Comparison of ENCODE assay signal across 27 cellular contexts in genomic region chr5:78077369-78078068, GRCh38.
"Had no signal": no experiment of that assay in that cellular context is flagged by ENCODE, and none has a peak within 500 bp of the region (broad histone marks: within the 10 kb centered on the region; RNA-seq: fewer than 3 reads in every experiment).

No MANE protein-coding gene starts in this region.

- H3K4me2 ChIP-seq: hepatocyte had no signal

- H3K9me3 ChIP-seq: body of pancreas, neutrophil, ovary, psoas muscle, right lobe of liver, stomach, suprapubic skin, uterus had no signal

- H3K4me1 Mint-ChIP-seq: activated CD4-positive, alpha-beta T cell treated with anti-CD3 and anti-CD28 coated beads for 36 hours; immature natural killer cell; memory B cell; nephron; stimulated activated memory B cell treated with anti-CD40 and anti-IgM and Interleukin-4, amounts not matched to agents 10 μg/mL and 1 μg/mL and 100 μg/mL, for 72 hours had no signal

- H3K79me2 ChIP-seq: hepatocyte had no signal

- H3K27ac ChIP-seq: body of pancreas, hepatocyte, neutrophil, ovary, psoas muscle, right lobe of liver, skin epidermis, stomach, suprapubic skin, uterus had no signal

- H3K27me3 ChIP-seq: body of pancreas, hepatocyte, neutrophil, ovary, right lobe of liver, stomach, suprapubic skin, uterus had no signal

- H2AFZ ChIP-seq: hepatocyte had no signal

- H3K36me3 ChIP-seq: neutrophil, ovary, right lobe of liver, stomach, suprapubic skin, uterus had no signal

- DNase-seq: activated B cell treated with CpG ODN at 0.5 μM for 24 hours; activated CD4-positive, alpha-beta T cell treated with anti-CD3 and anti-CD28 coated beads for 36 hours; activated CD4-positive, alpha-beta T cell treated with anti-CD3 and anti-CD28 coated beads, Interleukin-2, amount 50 U/mL, for 48 hours; activated effector memory CD4-positive, alpha-beta T cell treated with Interleukin-2 at 50 U/mL for 16 hours; activated naive CD4-positive, alpha-beta T cell treated with anti-CD3 and anti-CD28 coated beads for 36 hours; activated T-cell treated with anti-CD3 and anti-CD28 coated beads, Interleukin-2, amount 50 U/mL, for 72 hours; anterior cingulate cortex; body of pancreas; caudate nucleus; glutamatergic neuron; immature natural killer cell; ovary; psoas muscle; right lobe of liver; stimulated activated CD4-positive, alpha-beta T cell treated with anti-CD3 and anti-CD28 coated beads, Interleukin-2, amount 100 ng/mL, for 24 hours; stomach; T-helper 9 cell; uterus had no signal

- H3K27me3 Mint-ChIP-seq: activated B cell treated with CpG ODN at 0.5 μM for 24 hours; activated CD4-positive, alpha-beta T cell treated with anti-CD3 and anti-CD28 coated beads for 36 hours; memory B cell; stimulated activated memory B cell treated with anti-CD40 and anti-IgM and Interleukin-4, amounts not matched to agents 10 μg/mL and 1 μg/mL and 100 μg/mL, for 72 hours had no signal

- H3K4me3 ChIP-seq: body of pancreas, hepatocyte, ovary, psoas muscle, right lobe of liver, skin epidermis, stomach, suprapubic skin, uterus had no signal

- H3K4me1 ChIP-seq: body of pancreas, psoas muscle, right lobe of liver, stomach, suprapubic skin, uterus had no signal

- H3K27ac Mint-ChIP-seq: activated B cell treated with CpG ODN at 0.5 μM for 24 hours; activated CD4-positive, alpha-beta T cell treated with anti-CD3 and anti-CD28 coated beads for 36 hours; activated naive CD4-positive, alpha-beta T cell treated with anti-CD3 and anti-CD28 coated beads for 36 hours; activated T-cell treated with anti-CD3 and anti-CD28 coated beads, Interleukin-2, amount 50 U/mL, for 72 hours; immature natural killer cell; memory B cell; nephron; stimulated activated memory B cell treated with anti-CD40 and anti-IgM and Interleukin-4, amounts not matched to agents 10 μg/mL and 1 μg/mL and 100 μg/mL, for 72 hours had no signal

- H3K4me3 Mint-ChIP-seq: activated B cell treated with CpG ODN at 0.5 μM for 24 hours; activated CD4-positive, alpha-beta T cell treated with anti-CD3 and anti-CD28 coated beads for 36 hours; activated naive CD4-positive, alpha-beta T cell treated with anti-CD3 and anti-CD28 coated beads for 36 hours; activated T-cell treated with anti-CD3 and anti-CD28 coated beads, Interleukin-2, amount 50 U/mL, for 72 hours; immature natural killer cell; memory B cell; nephron; stimulated activated memory B cell treated with anti-CD40 and anti-IgM and Interleukin-4, amounts not matched to agents 10 μg/mL and 1 μg/mL and 100 μg/mL, for 72 hours had no signal

- H3K9me3 Mint-ChIP-seq: activated B cell treated with CpG ODN at 0.5 μM for 24 hours; immature natural killer cell; memory B cell; nephron; stimulated activated memory B cell treated with anti-CD40 and anti-IgM and Interleukin-4, amounts not matched to agents 10 μg/mL and 1 μg/mL and 100 μg/mL, for 72 hours had no signal

- FAIRE-seq: colon, frontal cortex had no signal
